Comparison of ENCODE assay signal across 10 cellular contexts in the genomic region with DNA sequence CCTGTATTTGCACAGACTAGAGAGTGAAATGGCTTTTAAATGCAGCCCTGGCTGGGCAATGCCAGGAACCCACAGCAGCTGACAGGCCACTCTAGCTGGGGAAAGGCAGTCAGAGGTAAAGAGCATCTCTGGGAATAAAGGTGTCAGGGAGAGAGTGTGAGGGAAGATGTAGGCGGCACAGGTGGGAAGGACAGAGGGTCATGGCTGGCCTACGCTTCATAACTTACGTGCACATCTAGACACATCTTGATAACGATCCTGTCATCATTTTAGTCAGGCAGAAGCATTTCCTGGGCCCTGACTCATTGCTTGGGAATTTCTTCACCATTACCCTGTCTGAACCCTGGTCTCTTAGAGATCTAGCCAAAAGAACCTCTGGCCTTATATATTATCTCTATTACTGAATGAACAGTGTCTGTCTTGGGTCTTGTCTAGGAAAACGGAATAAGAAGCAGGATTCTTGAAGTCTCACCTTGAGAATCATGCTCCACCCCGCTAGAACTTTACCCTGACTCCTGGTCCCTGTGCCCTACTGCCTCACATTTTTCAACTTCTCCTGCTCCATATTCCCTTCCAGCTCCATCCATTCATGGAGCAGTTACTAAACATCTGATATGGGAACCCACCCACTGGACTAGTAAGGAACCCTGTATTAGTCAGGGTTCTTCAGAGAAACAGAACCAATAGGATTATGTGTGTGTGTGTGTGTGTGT.
DNase-seq lines count a peak whose midpoint lies in the region; ATAC-seq and TF ChIP-seq lines count a peak whose summit lies in the region.
"Had no signal": no experiment of that assay in that cellular context is flagged by ENCODE, and none has a peak within 500 bp of the region (broad histone marks: within the 10 kb centered on the region; RNA-seq: fewer than 3 reads in every experiment).

No MANE protein-coding gene starts in this region.

- no peak overlapping the region for H3K4me2 ChIP-seq in OCI-LY7 (ENCODE audit: low read length)

- H2AFZ ChIP-seq in OCI-LY7 (ENCODE audit: low read length) = no peak overlapping the region

- DNase-seq in stimulated activated CD4-positive, alpha-beta T cell treated with anti-CD3 and anti-CD28 coated beads, Interleukin-15, amount 100 ng/mL, for 24 hours = peak; percentile 37
- no peak for DNase-seq in stimulated activated CD4-positive, alpha-beta T cell treated with anti-CD3 and anti-CD28 coated beads, Interleukin-4, amount 100 ng/mL, for 4 hours
- DNase-seq in T1000 (lab: John Stamatoyannopoulos, UW) (peak; percentile 30), foreskin keratinocyte (peak; percentile 96 to 98), aorta (no peak), OCI-LY7 (ENCODE audit: low spot score) (no peak)
- DNase-seq: GF-D8, NCI-H748 treated with DMSO at 0.1 percent for 48 hours had no signal

- H3K36me3 ChIP-seq in aorta (ENCODE audit: control insufficient read depth in 1 of 2, insufficient read depth in 2 of 2, low read length in 1 of 2) (no peaks in the 10 kb centered on the region), OCI-LY7 (ENCODE audit: insufficient read depth, low read length) (no peaks in the 10 kb centered on the region)

- no peaks in the 10 kb centered on the region for H3K9me2 ChIP-seq in OCI-LY7 (ENCODE audit: insufficient read depth, low read length)

- no peaks in the 10 kb centered on the region for H4K20me1 ChIP-seq in OCI-LY7 (ENCODE audit: insufficient read depth, low read length)

- POLR2A ChIA-PET in OCI-LY7 (lab: Charles Lee) = no interaction called here

- 35 to 37% methylated on average over 6 of the region's 6 CpGs for WGBS in aorta, 2 donors

- H3K79me2 ChIP-seq in OCI-LY7 (ENCODE audit: insufficient read depth, low read depth, low read length) = no peaks in the 10 kb centered on the region

- H3K27ac ChIP-seq in foreskin keratinocyte (peak overlapping the region; percentile 70), aorta (ENCODE audit: low read depth in 1 of 2, low read length in 2 of 2) (peak overlapping the region in 1 of 2 donors; percentile 58), OCI-LY7 (ENCODE audit: low read depth, low read length, poor library complexity, severe bottlenecking) (no peak overlapping the region)

- H3K4me3 ChIP-seq in aorta (ENCODE audit: low read length in 2 of 2) = no peak overlapping the region
- no peak overlapping the region for H3K4me3 ChIP-seq in OCI-LY7 (ENCODE audit: low read depth, low read length, poor library complexity, severe bottlenecking)

- H3K9me3 ChIP-seq in aorta (ENCODE audit: control insufficient read depth, low read length) (no peaks in the 10 kb centered on the region), OCI-LY7 (ENCODE audit: low read length) (no peaks in the 10 kb centered on the region)

- H3K27me3 ChIP-seq in foreskin keratinocyte = no peaks in the 10 kb centered on the region
- no peaks in the 10 kb centered on the region for H3K27me3 ChIP-seq in aorta (ENCODE audit: control insufficient read depth in 1 of 2, insufficient read depth in 2 of 2, low read length in 1 of 2)

- intact Hi-C loops in aorta (cut with DNase I) = no loop called here
- intact Hi-C loops in OCI-LY7 (cut with micrococcal nuclease; ENCODE audit: unreplicated experiment) = no loop called here

- TF ChIP-seq CTCF in foreskin keratinocyte (conservative IDR thresholded peaks at IDR 0.05) (no peak), OCI-LY7 (conservative IDR thresholded peaks at IDR 0.05; ENCODE audit: low read length) (no peak)

- CTCF ChIA-PET in OCI-LY7 (lab: Charles Lee; ENCODE audit: unreplicated experiment) = no interaction called here

- ATAC-seq in foreskin keratinocyte (peak; percentile 94), aorta (ENCODE audit: low FRiP score) (peak; percentile 24), HG03139 (IDR thresholded peaks at IDR 0.05; ENCODE audit: unreplicated experiment) (no peak), HG02840 (IDR thresholded peaks at IDR 0.05; ENCODE audit: low FRiP score, unreplicated experiment) (no peak)

- H3K4me1 ChIP-seq in foreskin keratinocyte = peaks cover 46% of the 10 kb centered on the region
- H3K4me1 ChIP-seq in aorta (ENCODE audit: control insufficient read depth in 1 of 2, insufficient read depth in 2 of 2, low read length in 2 of 2) = peaks cover 0 to 7% of the 10 kb centered on the region in 2 donors
- H3K4me1 ChIP-seq in OCI-LY7 (ENCODE audit: insufficient read depth, low read length, poor library complexity, severe bottlenecking) = no peaks in the 10 kb centered on the region

- no TSS peak for BruUV-seq in OCI-LY7 (replicated peaks; lab: Mats Ljungman, UMichigan)

Comparison
In these comparisons a context has a peak if more than half of its experiments do, and no peak if none do; other contexts are left out.
1. DNase-seq: peak in stimulated activated CD4-positive, alpha-beta T cell treated with anti-CD3 and anti-CD28 coated beads, Interleukin-15, amount 100 ng/mL, for 24 hours (single experiment), T1000 (single experiment) and foreskin keratinocyte (2 of 2); none in stimulated activated CD4-positive, alpha-beta T cell treated with anti-CD3 and anti-CD28 coated beads, Interleukin-4, amount 100 ng/mL, for 4 hours (0 of 2), aorta (0 of 2) and OCI-LY7 (single experiment).
2. ATAC-seq: peak in foreskin keratinocyte (single experiment) and aorta (single experiment); none in HG03139 (single experiment) and HG02840 (single experiment).